11 cellular contexts compared by ENCODE assay signal in genomic region chr1:51956528-51957509, GRCh38. TPM values are rescaled to one million over a fixed set of nuclear protein-coding genes. Genes with fewer than 3 reads are reported as not detected.
DNase-seq lines count a peak whose midpoint lies in the region; ATAC-seq, FAIRE-seq and TF ChIP-seq lines count a peak whose summit lies in the region.
"Had no signal": no experiment of that assay in that cellular context is flagged by ENCODE, and none has a peak within 500 bp of the region (broad histone marks: within the 10 kb centered on the region; RNA-seq: fewer than 3 reads in every experiment).

No MANE protein-coding gene starts in this region.

- peaks cover 8% of the 10 kb centered on the region for H3K4me1 ChIP-seq in endothelial cell of umbilical vein (ENCODE audit: control insufficient read depth, extremely low read depth, insufficient read depth, low read length)
- H3K4me1 ChIP-seq in ascending aorta = no peaks in the 10 kb centered on the region
- H3K4me1 ChIP-seq: BE2C had no signal

- H3K79me2 ChIP-seq in endothelial cell of umbilical vein (ENCODE audit: control insufficient read depth, insufficient read depth, low read length) = no peaks in the 10 kb centered on the region

- H3K9me1 ChIP-seq in endothelial cell of umbilical vein (replicated peaks; ENCODE audit: control insufficient read depth, extremely low read depth, insufficient read depth, low read length) = no peaks in the 10 kb centered on the region

- no peak overlapping the region for H2AFZ ChIP-seq in endothelial cell of umbilical vein (ENCODE audit: low read depth, low read length)

- H3K9me3 Mint-ChIP-seq in stimulated activated naive CD8-positive, alpha-beta T cell treated with anti-CD3 and anti-CD28 coated beads, Interleukin-15, amount 100 ng/mL, for 72 hours = no peaks in the 10 kb centered on the region

- H3K4me1 Mint-ChIP-seq in stimulated activated naive CD8-positive, alpha-beta T cell treated with anti-CD3 and anti-CD28 coated beads, Interleukin-15, amount 100 ng/mL, for 72 hours = peaks cover 16% of the 10 kb centered on the region

- DNase-seq in stimulated activated naive CD8-positive, alpha-beta T cell treated with anti-CD3 and anti-CD28 coated beads, Interleukin-15, Interleukin-2, amounts not matched to agents 100 U/mL and 50 U/mL, for 24 hours = no peak
- DNase-seq in stimulated activated naive CD8-positive, alpha-beta T cell treated with anti-CD3 and anti-CD28 coated beads, Interleukin-15, amount 100 ng/mL, for 72 hours = no peak
- DNase-seq in NCI-H748 (lab: John Stamatoyannopoulos, UW; ENCODE audit: unreplicated experiment) (peak; percentile 68), endothelial cell of umbilical vein (ENCODE audit: low read depth, low spot score) (peak; percentile 56), ascending aorta (ENCODE audit: low spot score in 2 of 2) (no peak)
- DNase-seq in activated CD4-positive, alpha-beta T cell treated with anti-CD3 and anti-CD28 coated beads, Interleukin-2, amount 50 U/mL, for 4 hours = no peak
- DNase-seq: effector CD4-positive, alpha-beta T cell; stimulated activated naive CD4-positive, alpha-beta T cell treated with Interleukin-2 at 50 U/mL for 16 hours had no signal

- peak; percentile 44 for ATAC-seq in stimulated activated naive CD8-positive, alpha-beta T cell treated with anti-CD3 and anti-CD28 coated beads, Interleukin-15, Interleukin-2, amounts not matched to agents 100 U/mL and 50 U/mL, for 24 hours
- ATAC-seq in stimulated activated naive CD8-positive, alpha-beta T cell treated with anti-CD3 and anti-CD28 coated beads, Interleukin-15, amount 100 ng/mL, for 72 hours = no peak
- ATAC-seq in GM21723 (IDR thresholded peaks at IDR 0.05; ENCODE audit: unreplicated experiment) = no peak
- ATAC-seq in HG02973 (IDR thresholded peaks at IDR 0.05; ENCODE audit: unreplicated experiment) = no peak

- H3K27ac ChIP-seq in endothelial cell of umbilical vein (ENCODE audit: insufficient read depth, low read depth, low read length) = no peak overlapping the region
- no peak overlapping the region for H3K27ac ChIP-seq in ascending aorta

- dilution Hi-C loops in endothelial cell of umbilical vein (cut with MboI; ENCODE audit: extremely low pct_ligation_motif_present, low sequenced_read_pairs) = no loop called here

- no peak overlapping the region for H3K9ac ChIP-seq in endothelial cell of umbilical vein (replicated peaks; ENCODE audit: extremely low read depth, insufficient read depth, low read length)

- H3K27me3 Mint-ChIP-seq in stimulated activated naive CD8-positive, alpha-beta T cell treated with anti-CD3 and anti-CD28 coated beads, Interleukin-15, amount 100 ng/mL, for 72 hours = peaks cover 7% of the 10 kb centered on the region

- H3K36me3 ChIP-seq in endothelial cell of umbilical vein (ENCODE audit: control insufficient read depth in 2 of 2, extremely low read depth in 1 of 2, insufficient read depth in 2 of 2, low read length in 2 of 2) (no peaks in the 10 kb centered on the region), ascending aorta (no peaks in the 10 kb centered on the region)
- H3K36me3 ChIP-seq: BE2C had no signal

- no TSS peak for BruUV-seq in endothelial cell of umbilical vein (replicated peaks; lab: Mats Ljungman, UMichigan)

- CTCF ChIA-PET in endothelial cell of umbilical vein (lab: Charles Lee) = interaction anchor here (0.8 to 1.2 kb wide), 6 partner anchors 10 to 60 kb away, joined by 3 to 5 read pairs (median 4); no protein-coding TSS in a partner anchor

- H3K27ac Mint-ChIP-seq in stimulated activated naive CD8-positive, alpha-beta T cell treated with anti-CD3 and anti-CD28 coated beads, Interleukin-15, amount 100 ng/mL, for 72 hours = no peak overlapping the region

- H3K27me3 ChIP-seq in endothelial cell of umbilical vein (ENCODE audit: control insufficient read depth in 2 of 2, insufficient read depth in 2 of 2, low read length in 2 of 2) = no peaks in the 10 kb centered on the region
- H3K27me3 ChIP-seq in ascending aorta = no peaks in the 10 kb centered on the region
- H3K27me3 ChIP-seq: BE2C had no signal

- FAIRE-seq in endothelial cell of umbilical vein (lab: Jason Lieb, UNC) = peak; percentile 94

- no peak for TF ChIP-seq POLR2A in endothelial cell of umbilical vein (IDR thresholded peaks at IDR 0.05; ENCODE audit: low read depth, low read length)

- H3K9me3 ChIP-seq in endothelial cell of umbilical vein (replicated peaks; ENCODE audit: control insufficient read depth, insufficient read depth, low read length) (no peaks in the 10 kb centered on the region), ascending aorta (no peaks in the 10 kb centered on the region)
- H3K9me3 ChIP-seq: BE2C had no signal

- no peak overlapping the region for H3K4me3 Mint-ChIP-seq in stimulated activated naive CD8-positive, alpha-beta T cell treated with anti-CD3 and anti-CD28 coated beads, Interleukin-15, amount 100 ng/mL, for 72 hours

- TF ChIP-seq CTCF in endothelial cell of umbilical vein (IDR thresholded peaks at IDR 0.05; ENCODE audit: extremely low read depth in 1 of 2, insufficient read depth in 1 of 2, low read depth in 1 of 2, low read length in 2 of 2) = no peak
- no peak for TF ChIP-seq CTCF in ascending aorta (IDR thresholded peaks at IDR 0.05)

- POLR2A ChIA-PET in endothelial cell of umbilical vein (lab: Charles Lee) = no interaction called here

- intact Hi-C loops in endothelial cell of umbilical vein (cut with micrococcal nuclease) = loop anchor here (2.0 kb wide), 1 partner anchor 60 kb away; no protein-coding TSS in a partner anchor
- intact Hi-C loops in ascending aorta (cut with DNase I) = no loop called here

- H3K4me2 ChIP-seq in endothelial cell of umbilical vein (ENCODE audit: insufficient read depth, low read length) = peak overlapping the region; percentile 22

- H3K4me3 ChIP-seq in endothelial cell of umbilical vein (replicated peaks in 1 of 3; ENCODE audit: insufficient read depth in 1 of 3, low read depth in 1 of 3, low read length in 3 of 3) (no peak overlapping the region), ascending aorta (no peak overlapping the region)

- H4K20me1 ChIP-seq in endothelial cell of umbilical vein (replicated peaks; ENCODE audit: control insufficient read depth, extremely low read depth, insufficient read depth, low read length) = no peaks in the 10 kb centered on the region

TF ChIP-seq in endothelial cell of umbilical vein, 7 proteins besides CTCF, POLR2A, EP300 and RAD21:
- TF ChIP-seq FOS (IDR thresholded peaks at IDR 0.05; ENCODE audit: borderline replicate concordance, insufficient read depth, low read length) (peak; percentile 37), EZH2 (IDR thresholded peaks at IDR 0.05; ENCODE audit: borderline replicate concordance, low read depth, low read length, severe bottlenecking) (no peak), MYC (IDR thresholded peaks at IDR 0.05; ENCODE audit: low read depth, low read length) (no peak), GATA2 (IDR thresholded peaks at IDR 0.05; ENCODE audit: insufficient read depth, insufficient read length, low read depth, low read length) (no peak), MAX (IDR thresholded peaks at IDR 0.05; ENCODE audit: insufficient read depth, insufficient read length) (no peak), JUN (IDR thresholded peaks at IDR 0.05; ENCODE audit: borderline replicate concordance, insufficient read depth, insufficient read length, low read depth) (peak; percentile 67), POLR2AphosphoS5 (IDR thresholded peaks at IDR 0.05; ENCODE audit: insufficient read depth, low read depth, low read length) (peak; percentile 30)

RNA-seq across cellular contexts. Expression of gene RAB3B, which starts 33.7 kb away (rescaled TPM):
- total RNA-seq in endothelial cell of umbilical vein (10.4 and 11.9 TPM in 2 replicates), ascending aorta (not detected)
- 3.7 and 4.1 TPM in 2 replicates for polyA plus RNA-seq in endothelial cell of umbilical vein
- polyA plus RNA-seq in endothelial cell of umbilical vein (2011; cell fraction: cytosol; rRNA removed) = 5.3 and 5.9 TPM in 2 replicates
- 4.6 and 4.8 TPM in 2 replicates for polyA plus RNA-seq in endothelial cell of umbilical vein (2011; cell fraction: nucleus; rRNA removed)
- polyA plus RNA-seq in endothelial cell of umbilical vein (2012) = 26.3 and 29.0 TPM in 2 replicates
- 13.1 and 14.5 TPM in 2 replicates for polyA minus RNA-seq in endothelial cell of umbilical vein
- not detected for polyA minus RNA-seq in endothelial cell of umbilical vein (2011; cell fraction: cytosol; rRNA and poly(A)+ RNA removed)
- 4.3 and 6.6 TPM in 2 replicates for polyA minus RNA-seq in endothelial cell of umbilical vein (2011; cell fraction: nucleus; rRNA and poly(A)+ RNA removed)

Comparison
In these comparisons a context has a peak if more than half of its experiments do, and no peak if none do; other contexts are left out.
1. DNase-seq: peak in NCI-H748 (single experiment) and endothelial cell of umbilical vein (single experiment); none in stimulated activated naive CD8-positive, alpha-beta T cell treated with anti-CD3 and anti-CD28 coated beads, Interleukin-15, Interleukin-2, amounts not matched to agents 100 U/mL and 50 U/mL, for 24 hours (single experiment), stimulated activated naive CD8-positive, alpha-beta T cell treated with anti-CD3 and anti-CD28 coated beads, Interleukin-15, amount 100 ng/mL, for 72 hours (0 of 2), activated CD4-positive, alpha-beta T cell treated with anti-CD3 and anti-CD28 coated beads, Interleukin-2, amount 50 U/mL, for 4 hours (0 of 2) and ascending aorta (0 of 2).
2. RNA of gene RAB3B, which starts 33.7 kb away (total RNA-seq): 10.4 to 11.9 TPM in endothelial cell of umbilical vein; not detected in ascending aorta (single experiment); every median in the first group is over 10 times any median in the second.